In genomic region chr9:123984802-123985201, GRCh38 we compare ENCODE assay signal across 32 cellular contexts. TPM values are rescaled to one million over a fixed set of nuclear protein-coding genes. Genes with fewer than 3 reads are reported as not detected.
"Had no signal": no experiment of that assay in that cellular context is flagged by ENCODE, and none has a peak within 500 bp of the region (broad histone marks: within the 10 kb centered on the region; RNA-seq: fewer than 3 reads in every experiment).

No MANE protein-coding gene starts in this region.

- ATAC-seq: esophagus mucosa; gastrocnemius medialis; left lung; natural killer cell; psoas muscle; sciatic nerve; stimulated activated memory B cell treated with anti-CD40 and anti-IgM and Interleukin-4, amounts not matched to agents 10 μg/mL and 1 μg/mL and 100 μg/mL, for 72 hours; stimulated activated naive CD8-positive, alpha-beta T cell treated with anti-CD3 and anti-CD28 coated beads, Interleukin-15, Interleukin-2, amounts not matched to agents 100 U/mL and 50 U/mL, for 24 hours had no signal

- H3K9me3 ChIP-seq: colonic mucosa, gastrocnemius medialis, left lung, ovary, psoas muscle, testis, tibial artery had no signal

- H3K27ac ChIP-seq: colonic mucosa, epithelial cell of prostate, gastrocnemius medialis, left lung, ovary, psoas muscle, testis, tibial artery had no signal

- H3K9me3 Mint-ChIP-seq: central memory CD8-positive, alpha-beta T cell; endodermal cell; immature natural killer cell; memory B cell; natural killer cell; stimulated activated memory B cell treated with anti-CD40 and anti-IgM and Interleukin-4, amounts not matched to agents 10 μg/mL and 1 μg/mL and 100 μg/mL, for 72 hours; type B pancreatic cell had no signal

- H3K27ac Mint-ChIP-seq: dendritic cell treated with granulocyte-macrophage colony-stimulating factor and Interleukin-4, amounts not matched to agents 40 ng/mL and 50 ng/mL, for 4 days; endodermal cell; immature natural killer cell; memory B cell; natural killer cell; stimulated activated memory B cell treated with anti-CD40 and anti-IgM and Interleukin-4, amounts not matched to agents 10 μg/mL and 1 μg/mL and 100 μg/mL, for 72 hours; type B pancreatic cell had no signal

- H3K27me3 ChIP-seq: ovary, testis had no signal

- H3K4me3 Mint-ChIP-seq: central memory CD8-positive, alpha-beta T cell; dendritic cell treated with granulocyte-macrophage colony-stimulating factor and Interleukin-4, amounts not matched to agents 40 ng/mL and 50 ng/mL, for 4 days; endodermal cell; immature natural killer cell; memory B cell; natural killer cell; stimulated activated memory B cell treated with anti-CD40 and anti-IgM and Interleukin-4, amounts not matched to agents 10 μg/mL and 1 μg/mL and 100 μg/mL, for 72 hours; type B pancreatic cell had no signal

- H3K4me1 ChIP-seq: colonic mucosa, gastrocnemius medialis, left lung, psoas muscle, testis, tibial artery had no signal

- H3K4me1 Mint-ChIP-seq: central memory CD8-positive, alpha-beta T cell; immature natural killer cell; memory B cell; natural killer cell; stimulated activated memory B cell treated with anti-CD40 and anti-IgM and Interleukin-4, amounts not matched to agents 10 μg/mL and 1 μg/mL and 100 μg/mL, for 72 hours had no signal

- H3K36me3 ChIP-seq: colonic mucosa, gastrocnemius medialis, left lung, ovary, tibial artery had no signal

- DNase-seq: colonic mucosa; effector CD8-positive, alpha-beta T cell; endodermal cell; foreskin fibroblast; gastrocnemius medialis; head of caudate nucleus; hypothalamus; immature natural killer cell; islet precursor cell; left lung; natural killer cell; occipital lobe; ovary; psoas muscle; stimulated activated CD4-positive, alpha-beta T cell treated with anti-CD3 and anti-CD28 coated beads, Interleukin-4, amount 100 ng/mL, for 4 hours; stimulated activated naive CD8-positive, alpha-beta T cell treated with anti-CD3 and anti-CD28 coated beads, Interleukin-15, Interleukin-2, amounts not matched to agents 100 U/mL and 50 U/mL, for 24 hours; substantia nigra; testis; tibial artery had no signal

- H3K4me3 ChIP-seq: colonic mucosa, gastrocnemius medialis, left lung, lung, ovary, psoas muscle, testis, tibial artery had no signal

- H3K36me3 Mint-ChIP-seq: immature natural killer cell; memory B cell; natural killer cell; stimulated activated memory B cell treated with anti-CD40 and anti-IgM and Interleukin-4, amounts not matched to agents 10 μg/mL and 1 μg/mL and 100 μg/mL, for 72 hours; type B pancreatic cell had no signal

RNA-seq across cellular contexts. Expression of gene LHX2, which starts 26.8 kb away (rescaled TPM):
- total RNA-seq: esophagus mucosa, gastrocnemius medialis, glomerular endothelial cell, left lung, mononuclear cell, natural killer cell, psoas muscle, renal cortical epithelial cell, sciatic nerve, urinary bladder had no signal
- polyA plus RNA-seq: immature natural killer cell, psoas muscle, urinary bladder had no signal
